Comparison of ENCODE assay signal across 1 cellular context in the genomic region with DNA sequence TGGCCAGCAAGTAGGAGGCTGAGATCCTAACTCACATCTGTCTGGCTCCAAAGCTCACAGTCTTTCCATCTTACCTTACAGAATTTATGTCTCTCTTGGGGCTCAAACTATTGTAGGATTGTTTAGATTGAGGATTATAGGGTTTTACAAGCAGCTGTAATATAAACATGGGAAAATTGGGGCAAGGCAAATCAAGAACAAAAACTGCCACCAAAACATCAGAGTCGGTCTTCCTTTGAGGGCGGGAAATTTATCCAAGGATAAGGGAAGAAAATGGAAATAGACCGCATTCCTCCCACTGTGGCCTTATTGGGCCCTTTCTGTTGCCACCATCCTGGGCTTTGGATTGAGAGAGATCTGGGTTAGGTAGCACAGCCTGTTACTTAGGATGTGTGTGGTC.
TF ChIP-seq lines count a peak whose summit lies in the region.

No MANE protein-coding gene starts in this region.

TF ChIP-seq in HEK293, 187 proteins besides CTCF, POLR2A, EP300 and RAD21 (continued from another document):
- TF ChIP-seq, protein P1, sequence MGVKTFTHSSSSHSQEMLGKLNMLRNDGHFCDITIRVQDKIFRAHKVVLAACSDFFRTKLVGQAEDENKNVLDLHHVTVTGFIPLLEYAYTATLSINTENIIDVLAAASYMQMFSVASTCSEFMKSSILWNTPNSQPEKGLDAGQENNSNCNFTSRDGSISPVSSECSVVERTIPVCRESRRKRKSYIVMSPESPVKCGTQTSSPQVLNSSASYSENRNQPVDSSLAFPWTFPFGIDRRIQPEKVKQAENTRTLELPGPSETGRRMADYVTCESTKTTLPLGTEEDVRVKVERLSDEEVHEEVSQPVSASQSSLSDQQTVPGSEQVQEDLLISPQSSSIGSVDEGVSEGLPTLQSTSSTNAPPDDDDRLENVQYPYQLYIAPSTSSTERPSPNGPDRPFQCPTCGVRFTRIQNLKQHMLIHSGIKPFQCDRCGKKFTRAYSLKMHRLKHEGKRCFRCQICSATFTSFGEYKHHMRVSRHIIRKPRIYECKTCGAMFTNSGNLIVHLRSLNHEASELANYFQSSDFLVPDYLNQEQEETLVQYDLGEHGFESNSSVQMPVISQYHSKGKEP (tag by site-specific recombination; IDR thresholded peaks at IDR 0.05): peak; percentile 63; the same call in 1 of the 2 replicates
- TF ChIP-seq ZNF791 (tag by site-specific recombination; IDR thresholded peaks at IDR 0.05) (no peak), ZNF449 (tag by site-specific recombination; IDR thresholded peaks at IDR 0.05) (no peak), OVOL3 (tag by site-specific recombination; IDR thresholded peaks at IDR 0.05) (0 out of 2 replicates have a peak, but pooled peaks have one; percentile 56), SCRT1 (tag by site-specific recombination; IDR thresholded peaks at IDR 0.05; ENCODE audit: borderline replicate concordance) (peak; percentile 82), ZNF155 (tag by site-specific recombination; IDR thresholded peaks at IDR 0.05) (no peak), ZNF626 (tag by site-specific recombination; IDR thresholded peaks at IDR 0.05) (no peak), ZNF18 (tag by site-specific recombination; IDR thresholded peaks at IDR 0.05) (peak; percentile 68), ZNF335 (tag by site-specific recombination; conservative IDR thresholded peaks at IDR 0.05) (no peak), KLF10 (tag by site-specific recombination; IDR thresholded peaks at IDR 0.05) (no peak), ZNF473 (tag by site-specific recombination; IDR thresholded peaks at IDR 0.05) (no peak), HOXD13 (CRISPR knock-in tag; IDR thresholded peaks at IDR 0.05; ENCODE audit: borderline replicate concordance) (no peak), OSR2 (tag by site-specific recombination; IDR thresholded peaks at IDR 0.05) (peak; percentile 91), ZFP41 (tag by site-specific recombination; IDR thresholded peaks at IDR 0.05; ENCODE audit: borderline replicate concordance) (no peak), ZNF48 (tag by site-specific recombination; IDR thresholded peaks at IDR 0.05) (no peak), ZNF596 (tag by site-specific recombination; IDR thresholded peaks at IDR 0.05) (peak; percentile 28; the same call in 1 of the 2 replicates), HOXA7 (CRISPR knock-in tag; IDR thresholded peaks at IDR 0.05; ENCODE audit: borderline replicate concordance) (no peak), ZNF843 (tag by site-specific recombination; IDR thresholded peaks at IDR 0.05) (peak; percentile 97), ZNF132 (tag by site-specific recombination; IDR thresholded peaks at IDR 0.05; ENCODE audit: borderline replicate concordance) (no peak), ZNF354C (tag by site-specific recombination; IDR thresholded peaks at IDR 0.05; ENCODE audit: borderline replicate concordance, low read depth) (no peak), ZSCAN16 (tag by site-specific recombination; IDR thresholded peaks at IDR 0.05) (no peak), ZNF514 (tag by site-specific recombination; IDR thresholded peaks at IDR 0.05) (no peak), ZNF24 (tag by site-specific recombination; IDR thresholded peaks at IDR 0.05) (peak; percentile 76; the same call in 1 of the 2 replicates), ZNF621 (tag by site-specific recombination; IDR thresholded peaks at IDR 0.05) (no peak), ZBTB6 (tag by site-specific recombination; IDR thresholded peaks at IDR 0.05) (no peak), ZFHX2 (tag by site-specific recombination; conservative IDR thresholded peaks at IDR 0.05) (no peak), ZNF366 (tag by site-specific recombination; conservative IDR thresholded peaks at IDR 0.05) (no peak), SCRT2 (tag by site-specific recombination; IDR thresholded peaks at IDR 0.05) (no peak), KLF16 (tag by site-specific recombination; IDR thresholded peaks at IDR 0.05) (no peak)
- TF ChIP-seq, protein P2, sequence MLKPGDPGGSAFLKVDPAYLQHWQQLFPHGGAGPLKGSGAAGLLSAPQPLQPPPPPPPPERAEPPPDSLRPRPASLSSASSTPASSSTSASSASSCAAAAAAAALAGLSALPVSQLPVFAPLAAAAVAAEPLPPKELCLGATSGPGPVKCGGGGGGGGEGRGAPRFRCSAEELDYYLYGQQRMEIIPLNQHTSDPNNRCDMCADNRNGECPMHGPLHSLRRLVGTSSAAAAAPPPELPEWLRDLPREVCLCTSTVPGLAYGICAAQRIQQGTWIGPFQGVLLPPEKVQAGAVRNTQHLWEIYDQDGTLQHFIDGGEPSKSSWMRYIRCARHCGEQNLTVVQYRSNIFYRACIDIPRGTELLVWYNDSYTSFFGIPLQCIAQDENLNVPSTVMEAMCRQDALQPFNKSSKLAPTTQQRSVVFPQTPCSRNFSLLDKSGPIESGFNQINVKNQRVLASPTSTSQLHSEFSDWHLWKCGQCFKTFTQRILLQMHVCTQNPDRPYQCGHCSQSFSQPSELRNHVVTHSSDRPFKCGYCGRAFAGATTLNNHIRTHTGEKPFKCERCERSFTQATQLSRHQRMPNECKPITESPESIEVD (tag by site-specific recombination; IDR thresholded peaks at IDR 0.05): peak; percentile 94
- TF ChIP-seq, protein P3, sequence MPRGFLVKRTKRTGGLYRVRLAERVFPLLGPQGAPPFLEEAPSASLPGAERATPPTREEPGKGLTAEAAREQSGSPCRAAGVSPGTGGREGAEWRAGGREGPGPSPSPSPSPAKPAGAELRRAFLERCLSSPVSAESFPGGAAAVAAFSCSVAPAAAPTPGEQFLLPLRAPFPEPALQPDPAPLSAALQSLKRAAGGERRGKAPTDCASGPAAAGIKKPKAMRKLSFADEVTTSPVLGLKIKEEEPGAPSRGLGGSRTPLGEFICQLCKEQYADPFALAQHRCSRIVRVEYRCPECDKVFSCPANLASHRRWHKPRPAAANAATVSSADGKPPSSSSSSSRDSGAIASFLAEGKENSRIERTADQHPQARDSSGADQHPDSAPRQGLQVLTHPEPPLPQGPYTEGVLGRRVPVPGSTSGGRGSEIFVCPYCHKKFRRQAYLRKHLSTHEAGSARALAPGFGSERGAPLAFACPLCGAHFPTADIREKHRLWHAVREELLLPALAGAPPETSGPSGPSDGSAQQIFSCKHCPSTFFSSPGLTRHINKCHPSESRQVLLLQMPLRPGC (tag by site-specific recombination; IDR thresholded peaks at IDR 0.05): peak; percentile 55
- TF ChIP-seq, protein P4, sequence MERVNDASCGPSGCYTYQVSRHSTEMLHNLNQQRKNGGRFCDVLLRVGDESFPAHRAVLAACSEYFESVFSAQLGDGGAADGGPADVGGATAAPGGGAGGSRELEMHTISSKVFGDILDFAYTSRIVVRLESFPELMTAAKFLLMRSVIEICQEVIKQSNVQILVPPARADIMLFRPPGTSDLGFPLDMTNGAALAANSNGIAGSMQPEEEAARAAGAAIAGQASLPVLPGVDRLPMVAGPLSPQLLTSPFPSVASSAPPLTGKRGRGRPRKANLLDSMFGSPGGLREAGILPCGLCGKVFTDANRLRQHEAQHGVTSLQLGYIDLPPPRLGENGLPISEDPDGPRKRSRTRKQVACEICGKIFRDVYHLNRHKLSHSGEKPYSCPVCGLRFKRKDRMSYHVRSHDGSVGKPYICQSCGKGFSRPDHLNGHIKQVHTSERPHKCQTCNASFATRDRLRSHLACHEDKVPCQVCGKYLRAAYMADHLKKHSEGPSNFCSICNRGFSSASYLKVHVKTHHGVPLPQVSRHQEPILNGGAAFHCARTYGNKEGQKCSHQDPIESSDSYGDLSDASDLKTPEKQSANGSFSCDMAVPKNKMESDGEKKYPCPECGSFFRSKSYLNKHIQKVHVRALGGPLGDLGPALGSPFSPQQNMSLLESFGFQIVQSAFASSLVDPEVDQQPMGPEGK (tag by site-specific recombination; IDR thresholded peaks at IDR 0.05): 0 out of 2 replicates have a peak, but pooled peaks have one; percentile 35
- TF ChIP-seq, protein P5, sequence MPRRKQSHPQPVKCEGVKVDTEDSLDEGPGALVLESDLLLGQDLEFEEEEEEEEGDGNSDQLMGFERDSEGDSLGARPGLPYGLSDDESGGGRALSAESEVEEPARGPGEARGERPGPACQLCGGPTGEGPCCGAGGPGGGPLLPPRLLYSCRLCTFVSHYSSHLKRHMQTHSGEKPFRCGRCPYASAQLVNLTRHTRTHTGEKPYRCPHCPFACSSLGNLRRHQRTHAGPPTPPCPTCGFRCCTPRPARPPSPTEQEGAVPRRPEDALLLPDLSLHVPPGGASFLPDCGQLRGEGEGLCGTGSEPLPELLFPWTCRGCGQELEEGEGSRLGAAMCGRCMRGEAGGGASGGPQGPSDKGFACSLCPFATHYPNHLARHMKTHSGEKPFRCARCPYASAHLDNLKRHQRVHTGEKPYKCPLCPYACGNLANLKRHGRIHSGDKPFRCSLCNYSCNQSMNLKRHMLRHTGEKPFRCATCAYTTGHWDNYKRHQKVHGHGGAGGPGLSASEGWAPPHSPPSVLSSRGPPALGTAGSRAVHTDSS (tag by site-specific recombination; IDR thresholded peaks at IDR 0.05): peak; percentile 24
- TF ChIP-seq, protein P6, sequence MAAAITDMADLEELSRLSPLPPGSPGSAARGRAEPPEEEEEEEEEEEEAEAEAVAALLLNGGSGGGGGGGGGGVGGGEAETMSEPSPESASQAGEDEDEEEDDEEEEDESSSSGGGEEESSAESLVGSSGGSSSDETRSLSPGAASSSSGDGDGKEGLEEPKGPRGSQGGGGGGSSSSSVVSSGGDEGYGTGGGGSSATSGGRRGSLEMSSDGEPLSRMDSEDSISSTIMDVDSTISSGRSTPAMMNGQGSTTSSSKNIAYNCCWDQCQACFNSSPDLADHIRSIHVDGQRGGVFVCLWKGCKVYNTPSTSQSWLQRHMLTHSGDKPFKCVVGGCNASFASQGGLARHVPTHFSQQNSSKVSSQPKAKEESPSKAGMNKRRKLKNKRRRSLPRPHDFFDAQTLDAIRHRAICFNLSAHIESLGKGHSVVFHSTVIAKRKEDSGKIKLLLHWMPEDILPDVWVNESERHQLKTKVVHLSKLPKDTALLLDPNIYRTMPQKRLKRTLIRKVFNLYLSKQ (tag by site-specific recombination; IDR thresholded peaks at IDR 0.05; ENCODE audit: borderline replicate concordance): no peak
- TF ChIP-seq, protein P7, sequence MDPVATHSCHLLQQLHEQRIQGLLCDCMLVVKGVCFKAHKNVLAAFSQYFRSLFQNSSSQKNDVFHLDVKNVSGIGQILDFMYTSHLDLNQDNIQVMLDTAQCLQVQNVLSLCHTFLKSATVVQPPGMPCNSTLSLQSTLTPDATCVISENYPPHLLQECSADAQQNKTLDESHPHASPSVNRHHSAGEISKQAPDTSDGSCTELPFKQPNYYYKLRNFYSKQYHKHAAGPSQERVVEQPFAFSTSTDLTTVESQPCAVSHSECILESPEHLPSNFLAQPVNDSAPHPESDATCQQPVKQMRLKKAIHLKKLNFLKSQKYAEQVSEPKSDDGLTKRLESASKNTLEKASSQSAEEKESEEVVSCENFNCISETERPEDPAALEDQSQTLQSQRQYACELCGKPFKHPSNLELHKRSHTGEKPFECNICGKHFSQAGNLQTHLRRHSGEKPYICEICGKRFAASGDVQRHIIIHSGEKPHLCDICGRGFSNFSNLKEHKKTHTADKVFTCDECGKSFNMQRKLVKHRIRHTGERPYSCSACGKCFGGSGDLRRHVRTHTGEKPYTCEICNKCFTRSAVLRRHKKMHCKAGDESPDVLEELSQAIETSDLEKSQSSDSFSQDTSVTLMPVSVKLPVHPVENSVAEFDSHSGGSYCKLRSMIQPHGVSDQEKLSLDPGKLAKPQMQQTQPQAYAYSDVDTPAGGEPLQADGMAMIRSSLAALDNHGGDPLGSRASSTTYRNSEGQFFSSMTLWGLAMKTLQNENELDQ (tag by site-specific recombination; IDR thresholded peaks at IDR 0.05; ENCODE audit: low read depth): no peak
